ENCODE assay signal across 3 cellular contexts in genomic region chr4:113847710-113848109, GRCh38.
"Had no signal": no experiment of that assay in that cellular context is flagged by ENCODE, and none has a peak within 500 bp of the region (broad histone marks: within the 10 kb centered on the region; RNA-seq: fewer than 3 reads in every experiment).

No MANE protein-coding gene starts in this region.

- ATAC-seq: GM12878 had no signal

- DNase-seq: GDM1, GF-D8 had no signal

- H3K4me3 ChIP-seq: GM12878 had no signal
